In genomic region chr3:4846529-4846928, GRCh38 we compare ENCODE assay signal across 22 cellular contexts.
A peak's percentile ranks its signal among the peaks of the same experiment; 100 is the strongest.
DNase-seq lines count a peak whose midpoint lies in the region; ATAC-seq and TF ChIP-seq lines count a peak whose summit lies in the region.
"Had no signal": no experiment of that assay in that cellular context is flagged by ENCODE, and none has a peak within 500 bp of the region (broad histone marks: within the 10 kb centered on the region; RNA-seq: fewer than 3 reads in every experiment).

No MANE protein-coding gene starts in this region.

- no peak for TF ChIP-seq CTCF in GM10266 (IDR thresholded peaks at IDR 0.05; ENCODE audit: control insufficient read depth, insufficient read depth, low read depth, missing control alignments)

- peaks cover 100% of the 10 kb centered on the region for H3K4me1 Mint-ChIP-seq in stimulated activated naive CD8-positive, alpha-beta T cell treated with anti-CD3 and anti-CD28 coated beads, Interleukin-15, Interleukin-2, amounts not matched to agents 100 ng/mL and 50 ng/mL, for 24 hours (ENCODE audit: low read depth)
- peaks cover 90% of the 10 kb centered on the region for H3K4me1 Mint-ChIP-seq in activated T-helper 2 cell treated with anti-CD3 and anti-CD28 coated beads, Interferon-gamma antibody, Interleukin-2, Interleukin-4, amounts not matched to agents 10 μg/mL and 5 μg/mL and 100 μg/mL, durations not matched to agents 14 hours and 24 hours and 36 hours (ENCODE audit: low read depth)

- intact Hi-C loops in activated T-helper 2 cell treated with anti-CD3 and anti-CD28 coated beads, Interferon-gamma antibody, Interleukin-2, Interleukin-4, amounts not matched to agents 10 μg/mL and 5 μg/mL and 100 μg/mL, durations not matched to agents 14 hours and 24 hours and 36 hours (cut with micrococcal nuclease): loop anchor here (1.0 to 10.0 kb wide), 3 partner anchors 15 to 352 kb away; partner anchors contain the start of gene ITPR1

- no peaks in the 10 kb centered on the region for H3K27me3 Mint-ChIP-seq in stimulated activated naive CD8-positive, alpha-beta T cell treated with anti-CD3 and anti-CD28 coated beads, Interleukin-15, Interleukin-2, amounts not matched to agents 100 ng/mL and 50 ng/mL, for 24 hours
- H3K27me3 Mint-ChIP-seq in activated T-helper 2 cell treated with anti-CD3 and anti-CD28 coated beads, Interferon-gamma antibody, Interleukin-2, Interleukin-4, amounts not matched to agents 10 μg/mL and 5 μg/mL and 100 μg/mL, durations not matched to agents 14 hours and 24 hours and 36 hours (ENCODE audit: low read depth): no peaks in the 10 kb centered on the region
- H3K27me3 Mint-ChIP-seq: central memory CD8-positive, alpha-beta T cell; type B pancreatic cell had no signal

- peak; percentile 21 for DNase-seq in NCI-H1105 treated with DMSO at 0.1 percent for 48 hours (lab: John Stamatoyannopoulos, UW)
- DNase-seq in NCI-H1105 (lab: John Stamatoyannopoulos, UW): no peak
- DNase-seq in stimulated activated naive CD8-positive, alpha-beta T cell treated with anti-CD3 and anti-CD28 coated beads, Interleukin-15, Interleukin-2, amounts not matched to agents 100 U/mL and 50 U/mL, for 24 hours: no peak
- no peak for DNase-seq in activated T-helper 2 cell treated with anti-CD3 and anti-CD28 coated beads, Interferon-gamma antibody, Interleukin-2, Interleukin-4, amounts not matched to agents 10 μg/mL and 5 μg/mL and 100 μg/mL, durations not matched to agents 14 hours and 24 hours and 36 hours (ENCODE audit: low spot score)
- peak; percentile 17 for DNase-seq in superior temporal gyrus (ENCODE audit: extremely low spot score)
- no peak for DNase-seq in MV-4-11 (lab: John Stamatoyannopoulos, UW)
- DNase-seq in GM10266 (ENCODE audit: extremely low spot score): no peak
- DNase-seq: activated CD4-positive, CD25-positive, alpha-beta regulatory T cell; activated effector memory CD4-positive, alpha-beta T cell treated with anti-CD3 and anti-CD28 coated beads, Interleukin-2, amount 50 U/mL, for 16 hours; heart right ventricle; Karpas-422; left lung; NCI-H524 treated with DMSO at 0.1 percent for 48 hours; pancreas; right cardiac atrium; RPMI8226; stimulated activated CD4-positive, alpha-beta T cell treated with anti-CD3 and anti-CD28 coated beads, Interleukin-4, amount 100 ng/mL, for 24 hours had no signal

- peak overlapping the region; percentile 42 for H3K4me3 Mint-ChIP-seq in stimulated activated naive CD8-positive, alpha-beta T cell treated with anti-CD3 and anti-CD28 coated beads, Interleukin-15, Interleukin-2, amounts not matched to agents 100 ng/mL and 50 ng/mL, for 24 hours
- no peak overlapping the region for H3K4me3 Mint-ChIP-seq in activated T-helper 2 cell treated with anti-CD3 and anti-CD28 coated beads, Interferon-gamma antibody, Interleukin-2, Interleukin-4, amounts not matched to agents 10 μg/mL and 5 μg/mL and 100 μg/mL, durations not matched to agents 14 hours and 24 hours and 36 hours (ENCODE audit: low read depth)
- H3K4me3 Mint-ChIP-seq: central memory CD8-positive, alpha-beta T cell; GM23338; nephron; type B pancreatic cell had no signal

- peaks cover 67% of the 10 kb centered on the region for H3K36me3 Mint-ChIP-seq in stimulated activated naive CD8-positive, alpha-beta T cell treated with anti-CD3 and anti-CD28 coated beads, Interleukin-15, Interleukin-2, amounts not matched to agents 100 ng/mL and 50 ng/mL, for 24 hours (ENCODE audit: low read depth)
- H3K36me3 Mint-ChIP-seq in activated T-helper 2 cell treated with anti-CD3 and anti-CD28 coated beads, Interferon-gamma antibody, Interleukin-2, Interleukin-4, amounts not matched to agents 10 μg/mL and 5 μg/mL and 100 μg/mL, durations not matched to agents 14 hours and 24 hours and 36 hours (ENCODE audit: low read depth): peaks cover 67% of the 10 kb centered on the region

- ATAC-seq in stimulated activated naive CD8-positive, alpha-beta T cell treated with anti-CD3 and anti-CD28 coated beads, Interleukin-15, Interleukin-2, amounts not matched to agents 100 U/mL and 50 U/mL, for 24 hours: no peak
- ATAC-seq: GM23338, left lung, pancreas, right cardiac atrium had no signal

- peaks cover 2% of the 10 kb centered on the region for H3K9me3 Mint-ChIP-seq in stimulated activated naive CD8-positive, alpha-beta T cell treated with anti-CD3 and anti-CD28 coated beads, Interleukin-15, Interleukin-2, amounts not matched to agents 100 ng/mL and 50 ng/mL, for 24 hours
- peaks cover 4% of the 10 kb centered on the region for H3K9me3 Mint-ChIP-seq in activated T-helper 2 cell treated with anti-CD3 and anti-CD28 coated beads, Interferon-gamma antibody, Interleukin-2, Interleukin-4, amounts not matched to agents 10 μg/mL and 5 μg/mL and 100 μg/mL, durations not matched to agents 14 hours and 24 hours and 36 hours
- H3K9me3 Mint-ChIP-seq: central memory CD8-positive, alpha-beta T cell; GM23338; nephron; type B pancreatic cell had no signal

- peak overlapping the region; percentile 99 for H3K27ac Mint-ChIP-seq in stimulated activated naive CD8-positive, alpha-beta T cell treated with anti-CD3 and anti-CD28 coated beads, Interleukin-15, Interleukin-2, amounts not matched to agents 100 ng/mL and 50 ng/mL, for 24 hours
- peak overlapping the region; percentile 62 for H3K27ac Mint-ChIP-seq in activated T-helper 2 cell treated with anti-CD3 and anti-CD28 coated beads, Interferon-gamma antibody, Interleukin-2, Interleukin-4, amounts not matched to agents 10 μg/mL and 5 μg/mL and 100 μg/mL, durations not matched to agents 14 hours and 24 hours and 36 hours
- H3K27ac Mint-ChIP-seq: GM23338, nephron, type B pancreatic cell had no signal

Comparison
In these comparisons a context has a peak if more than half of its experiments do, and no peak if none do; other contexts are left out.
1. DNase-seq: peak in NCI-H1105 treated with DMSO at 0.1 percent for 48 hours (single experiment) and superior temporal gyrus (single experiment); none in NCI-H1105 (single experiment), stimulated activated naive CD8-positive, alpha-beta T cell treated with anti-CD3 and anti-CD28 coated beads, Interleukin-15, Interleukin-2, amounts not matched to agents 100 U/mL and 50 U/mL, for 24 hours (single experiment), activated T-helper 2 cell treated with anti-CD3 and anti-CD28 coated beads, Interferon-gamma antibody, Interleukin-2, Interleukin-4, amounts not matched to agents 10 μg/mL and 5 μg/mL and 100 μg/mL, durations not matched to agents 14 hours and 24 hours and 36 hours (single experiment), MV-4-11 (single experiment) and GM10266 (single experiment).